Comparison of ENCODE assay signal across 13 cellular contexts in genomic region chr6:40425192-40425919, GRCh38.
DNase-seq lines count a peak whose midpoint lies in the region; ATAC-seq and TF ChIP-seq lines count a peak whose summit lies in the region.
"Had no signal": no experiment of that assay in that cellular context is flagged by ENCODE, and none has a peak within 500 bp of the region (broad histone marks: within the 10 kb centered on the region; RNA-seq: fewer than 3 reads in every experiment).

No MANE protein-coding gene starts in this region.

- no peaks in the 10 kb centered on the region for H3K36me3 ChIP-seq in body of pancreas (replicated peaks in 1 of 2; ENCODE audit: insufficient read depth in 1 of 2, low read depth in 2 of 2)
- no peaks in the 10 kb centered on the region for H3K36me3 ChIP-seq in suprapubic skin

- TF ChIP-seq CTCF in body of pancreas (IDR thresholded peaks at IDR 0.05): no peak
- no peak for TF ChIP-seq CTCF in suprapubic skin (IDR thresholded peaks at IDR 0.05)

- DNase-seq in COLO668 (lab: John Stamatoyannopoulos, UW; ENCODE audit: unreplicated experiment) (peak; percentile 17), NCI-H2029 (lab: John Stamatoyannopoulos, UW) (peak; percentile 81), body of pancreas (peak in 3 of 4 donors; percentile 12 to 59 (median 34)), midbrain (lab: John Stamatoyannopoulos, UW) (peak; percentile 8), hepatic stellate cell (ENCODE audit: low spot score) (no peak), suprapubic skin (ENCODE audit: low spot score in 2 of 2) (no peak)
- no peak for DNase-seq in T-helper 2 cell treated with Interferon-gamma antibody and Interleukin-4, amounts not matched to agents 5 μg/mL and 100 μg/mL, for 36 hours (ENCODE audit: low spot score)
- DNase-seq: activated CD4-positive, alpha-beta T cell treated with anti-CD3 and anti-CD28 coated beads, Interleukin-2, amount 50 U/mL, for 48 hours; activated gamma-delta T cell treated with Interleukin-2 at 50 U/mL for 16 hours; PC-3; stimulated activated naive B cell treated with anti-CD40 and anti-IgM and Interleukin-4, amounts not matched to agents 10 μg/mL and 1 μg/mL and 100 μg/mL, for 72 hours had no signal

- no peaks in the 10 kb centered on the region for H3K27me3 ChIP-seq in body of pancreas
- peaks cover 2% of the 10 kb centered on the region for H3K27me3 ChIP-seq in suprapubic skin

- no peaks in the 10 kb centered on the region for H3K36me3 Mint-ChIP-seq in T-helper 2 cell treated with Interferon-gamma antibody and Interleukin-4, amounts not matched to agents 5 μg/mL and 100 μg/mL, for 36 hours (ENCODE audit: low read depth)
- H3K36me3 Mint-ChIP-seq: stimulated activated naive B cell treated with anti-CD40 and anti-IgM and Interleukin-4, amounts not matched to agents 10 μg/mL and 1 μg/mL and 100 μg/mL, for 72 hours had no signal

- ATAC-seq in body of pancreas (no peak), GM21717 (IDR thresholded peaks at IDR 0.05; ENCODE audit: unreplicated experiment) (no peak)
- ATAC-seq: PC-3; stimulated activated naive B cell treated with anti-CD40 and anti-IgM and Interleukin-4, amounts not matched to agents 10 μg/mL and 1 μg/mL and 100 μg/mL, for 72 hours had no signal

- intact Hi-C loops in body of pancreas (cut with DNase I): no loop called here

- H3K4me3 ChIP-seq in body of pancreas (no peak overlapping the region), suprapubic skin (no peak overlapping the region)

- no peak for TF ChIP-seq POLR2A in body of pancreas (IDR thresholded peaks at IDR 0.05)
- no peak for TF ChIP-seq POLR2A in suprapubic skin (IDR thresholded peaks at IDR 0.05)

- WGBS in body of pancreas, 2 donors: 53 to 58% methylated on average over 4 of the region's 4 CpGs
- 40% methylated on average over 2 of the region's 4 CpGs for WGBS in suprapubic skin

- H3K4me1 ChIP-seq in body of pancreas: no peaks in the 10 kb centered on the region
- H3K4me1 ChIP-seq in suprapubic skin: no peaks in the 10 kb centered on the region

- H3K4me1 Mint-ChIP-seq in T-helper 2 cell treated with Interferon-gamma antibody and Interleukin-4, amounts not matched to agents 5 μg/mL and 100 μg/mL, for 36 hours (ENCODE audit: low read depth): peaks cover under 1% of the 10 kb centered on the region
- H3K4me1 Mint-ChIP-seq: B cell; stimulated activated naive B cell treated with anti-CD40 and anti-IgM and Interleukin-4, amounts not matched to agents 10 μg/mL and 1 μg/mL and 100 μg/mL, for 72 hours had no signal

- H3K27ac Mint-ChIP-seq in T-helper 2 cell treated with Interferon-gamma antibody and Interleukin-4, amounts not matched to agents 5 μg/mL and 100 μg/mL, for 36 hours: no peak overlapping the region
- H3K27ac Mint-ChIP-seq: B cell; stimulated activated naive B cell treated with anti-CD40 and anti-IgM and Interleukin-4, amounts not matched to agents 10 μg/mL and 1 μg/mL and 100 μg/mL, for 72 hours had no signal

- no peak overlapping the region for H3K4me3 Mint-ChIP-seq in T-helper 2 cell treated with Interferon-gamma antibody and Interleukin-4, amounts not matched to agents 5 μg/mL and 100 μg/mL, for 36 hours
- H3K4me3 Mint-ChIP-seq: B cell; stimulated activated naive B cell treated with anti-CD40 and anti-IgM and Interleukin-4, amounts not matched to agents 10 μg/mL and 1 μg/mL and 100 μg/mL, for 72 hours had no signal

- no peaks in the 10 kb centered on the region for H3K9me3 ChIP-seq in body of pancreas
- no peaks in the 10 kb centered on the region for H3K9me3 ChIP-seq in suprapubic skin

- H3K27ac ChIP-seq in body of pancreas (no peak overlapping the region), suprapubic skin (no peak overlapping the region)

- H3K9me3 Mint-ChIP-seq in T-helper 2 cell treated with Interferon-gamma antibody and Interleukin-4, amounts not matched to agents 5 μg/mL and 100 μg/mL, for 36 hours: no peaks in the 10 kb centered on the region
- H3K9me3 Mint-ChIP-seq: stimulated activated naive B cell treated with anti-CD40 and anti-IgM and Interleukin-4, amounts not matched to agents 10 μg/mL and 1 μg/mL and 100 μg/mL, for 72 hours had no signal

- H3K27me3 Mint-ChIP-seq in T-helper 2 cell treated with Interferon-gamma antibody and Interleukin-4, amounts not matched to agents 5 μg/mL and 100 μg/mL, for 36 hours (ENCODE audit: low read depth): peaks cover 11% of the 10 kb centered on the region
- H3K27me3 Mint-ChIP-seq: B cell; stimulated activated naive B cell treated with anti-CD40 and anti-IgM and Interleukin-4, amounts not matched to agents 10 μg/mL and 1 μg/mL and 100 μg/mL, for 72 hours had no signal

- no peak for TF ChIP-seq EP300 in suprapubic skin (IDR thresholded peaks at IDR 0.05)

Comparison
In these comparisons a context has a peak if more than half of its experiments do, and no peak if none do; other contexts are left out.
1. DNase-seq: peak in COLO668 (single experiment), NCI-H2029 (single experiment), body of pancreas (3 of 4) and midbrain (single experiment); none in T-helper 2 cell treated with Interferon-gamma antibody and Interleukin-4, amounts not matched to agents 5 μg/mL and 100 μg/mL, for 36 hours (single experiment), hepatic stellate cell (single experiment) and suprapubic skin (0 of 2).